12 cellular contexts compared by ENCODE assay signal in genomic region chr12:120761581-120761980, GRCh38. TPM values are rescaled to one million over a fixed set of nuclear protein-coding genes. Genes with fewer than 3 reads are reported as not detected.
DNase-seq lines count a peak whose midpoint lies in the region; ATAC-seq, FAIRE-seq and TF ChIP-seq lines count a peak whose summit lies in the region.
"Had no signal": no experiment of that assay in that cellular context is flagged by ENCODE, and none has a peak within 500 bp of the region (broad histone marks: within the 10 kb centered on the region; RNA-seq: fewer than 3 reads in every experiment).

No MANE protein-coding gene starts in this region.

- no peaks in the 10 kb centered on the region for H3K27me3 ChIP-seq in transverse colon

- H3K27ac Mint-ChIP-seq in activated T-cell treated with anti-CD3 and anti-CD28 coated beads, Interleukin-2, amount 50 U/mL, for 24 hours, result peak overlapping the region; percentile 42
- H3K27ac Mint-ChIP-seq in mesothelial cell of epicardium, result peak overlapping the region; percentile 98
- H3K27ac Mint-ChIP-seq: B cell had no signal

- intact Hi-C loops in transverse colon (cut with DNase I; ENCODE audit: low total_unique reads), result no loop called here

- TF ChIP-seq CTCF in mesothelial cell of epicardium (IDR thresholded peaks at IDR 0.05; ENCODE audit: unreplicated experiment), result no peak
- no peak for TF ChIP-seq CTCF in transverse colon (IDR thresholded peaks at IDR 0.05)

- peaks cover 3 to 19% (median 15%) of the 10 kb centered on the region in 4 donors for H3K4me1 ChIP-seq in transverse colon

- H3K27me3 Mint-ChIP-seq in activated T-cell treated with anti-CD3 and anti-CD28 coated beads, Interleukin-2, amount 50 U/mL, for 24 hours, result no peaks in the 10 kb centered on the region
- H3K27me3 Mint-ChIP-seq in activated T-cell treated with anti-CD3 and anti-CD28 coated beads, Interleukin-2, amount 50 U/mL, for 4 hours (ENCODE audit: low read depth), result no peaks in the 10 kb centered on the region
- no peaks in the 10 kb centered on the region for H3K27me3 Mint-ChIP-seq in mesothelial cell of epicardium (ENCODE audit: low read depth)
- H3K27me3 Mint-ChIP-seq: B cell had no signal

- in situ Hi-C loops in transverse colon (cut with MboI; ENCODE audit: low pct_ligation_motif_present in 1 of 4, low pct_unique_long_range_greater_than_20kb in 1 of 4, low sequenced_read_pairs in 3 of 4), result no loop called here

- no peak overlapping the region for H3K4me3 Mint-ChIP-seq in activated T-cell treated with anti-CD3 and anti-CD28 coated beads, Interleukin-2, amount 50 U/mL, for 24 hours
- H3K4me3 Mint-ChIP-seq in activated T-cell treated with anti-CD3 and anti-CD28 coated beads, Interleukin-2, amount 50 U/mL, for 4 hours, result no peak overlapping the region
- peak overlapping the region; percentile 37 for H3K4me3 Mint-ChIP-seq in mesothelial cell of epicardium
- H3K4me3 Mint-ChIP-seq: B cell had no signal

- no peak for DNase-seq in activated T-cell treated with anti-CD3 and anti-CD28 coated beads, Interleukin-2, amount 50 U/mL, for 24 hours
- no peak for DNase-seq in activated T-cell treated with anti-CD3 and anti-CD28 coated beads, Interleukin-2, amount 50 U/mL, for 4 hours
- DNase-seq in mesothelial cell of epicardium (ENCODE audit: low spot score in 2 of 2, unreplicated experiment in 2 of 2), result peak in 1 of 2 experiments; percentile 63
- DNase-seq in transverse colon, result no peak
- no peak for DNase-seq in RCC 7860 (ENCODE audit: low spot score)
- DNase-seq in stimulated activated CD4-positive, alpha-beta T cell treated with anti-CD3 and anti-CD28 coated beads, Interleukin-12 subunit alpha, Interleukin-12 subunit beta, amount 100 ng/mL, for 4 hours, result no peak
- DNase-seq in T-helper 9 cell, result no peak
- DNase-seq: NCI-H446 had no signal

- H3K9me3 Mint-ChIP-seq in activated T-cell treated with anti-CD3 and anti-CD28 coated beads, Interleukin-2, amount 50 U/mL, for 24 hours, result no peaks in the 10 kb centered on the region
- H3K9me3 Mint-ChIP-seq in activated T-cell treated with anti-CD3 and anti-CD28 coated beads, Interleukin-2, amount 50 U/mL, for 4 hours, result no peaks in the 10 kb centered on the region
- H3K9me3 Mint-ChIP-seq in mesothelial cell of epicardium, result no peaks in the 10 kb centered on the region

- 72 to 79% methylated on average over 6 to 10 of the region's 10 CpGs for WGBS in transverse colon (ENCODE audit: low coverage in 1 of 2), 2 donors

- FAIRE-seq in RCC 7860 (lab: Jason Lieb, UNC), result no peak
- FAIRE-seq: endothelial cell of umbilical vein, GM18507 had no signal

- peaks cover 63% of the 10 kb centered on the region for H3K36me3 Mint-ChIP-seq in activated T-cell treated with anti-CD3 and anti-CD28 coated beads, Interleukin-2, amount 50 U/mL, for 24 hours (ENCODE audit: low read depth)
- peaks cover 19% of the 10 kb centered on the region for H3K36me3 Mint-ChIP-seq in activated T-cell treated with anti-CD3 and anti-CD28 coated beads, Interleukin-2, amount 50 U/mL, for 4 hours (ENCODE audit: insufficient read depth)
- peaks cover 25% of the 10 kb centered on the region for H3K36me3 Mint-ChIP-seq in mesothelial cell of epicardium

- no peak for TF ChIP-seq POLR2A in transverse colon (IDR thresholded peaks at IDR 0.05)

- no peak overlapping the region for H3K4me3 ChIP-seq in transverse colon

- TF ChIP-seq EP300 in transverse colon (IDR thresholded peaks at IDR 0.05; ENCODE audit: low read depth), result no peak

- peaks cover 16% of the 10 kb centered on the region for H3K4me1 Mint-ChIP-seq in activated T-cell treated with anti-CD3 and anti-CD28 coated beads, Interleukin-2, amount 50 U/mL, for 24 hours (ENCODE audit: low read depth)
- peaks cover 13% of the 10 kb centered on the region for H3K4me1 Mint-ChIP-seq in activated T-cell treated with anti-CD3 and anti-CD28 coated beads, Interleukin-2, amount 50 U/mL, for 4 hours (ENCODE audit: low read depth)
- H3K4me1 Mint-ChIP-seq in mesothelial cell of epicardium, result peaks cover 34% of the 10 kb centered on the region
- H3K4me1 Mint-ChIP-seq: B cell had no signal

- peak overlapping the region; percentile 14 to 59 (median 52) for H3K27ac ChIP-seq in transverse colon

- peaks cover 0 to 18% (median 6%) of the 10 kb centered on the region in 4 donors for H3K36me3 ChIP-seq in transverse colon

- no peak for ATAC-seq in activated T-cell treated with anti-CD3 and anti-CD28 coated beads, Interleukin-2, amount 50 U/mL, for 4 hours
- peak; percentile 81 for ATAC-seq in esophagus mucosa

- no peaks in the 10 kb centered on the region for H3K9me3 ChIP-seq in transverse colon

RNA-seq across cellular contexts. Expression of gene ACADS, which starts 36.0 kb away (rescaled TPM):
- total RNA-seq in activated T-cell treated with anti-CD3 and anti-CD28 coated beads, Interleukin-2, amount 50 U/mL, for 4 hours, result 10 to 100 TPM; 13.3 to 13.8 (median 13.3) TPM
- total RNA-seq in esophagus mucosa, result 11.3 TPM
- 11.9 to 12.8 TPM (median 11.9 TPM) in 3 replicates for total RNA-seq in mesothelial cell of epicardium
- total RNA-seq in transverse colon, result 100 to 1,000 TPM; 224 to 338 (median 297) TPM

RNA-seq across cellular contexts. Expression of gene UNC119B, which starts 51.3 kb away (rescaled TPM):
- total RNA-seq in activated T-cell treated with anti-CD3 and anti-CD28 coated beads, Interleukin-2, amount 50 U/mL, for 4 hours, result 10 to 100 TPM; 17.0 to 20.4 (median 17.0) TPM
- total RNA-seq in esophagus mucosa (14.7 TPM), mesothelial cell of epicardium (35.0 to 36.0 TPM (median 35.1 TPM) in 3 replicates), transverse colon (10 to 100 TPM in 3 of 4 donors, 1 to 10 TPM in 1; 9.8 to 25.4 (median 21.5) TPM)

Comparison
In these comparisons a context has a peak if more than half of its experiments do, and no peak if none do; other contexts are left out.
1. RNA of gene ACADS, which starts 36.0 kb away (total RNA-seq): 224 to 338 TPM in transverse colon; 13.3 to 13.8 TPM in activated T-cell treated with anti-CD3 and anti-CD28 coated beads, Interleukin-2, amount 50 U/mL, for 4 hours, 11.9 to 12.8 TPM in mesothelial cell of epicardium and 11.3 TPM in esophagus mucosa (single experiment); every median in the first group is over 10 times any median in the second.